1 cellular context compared by ENCODE assay signal in genomic region chr3:55647086-55647485, GRCh38.
TF ChIP-seq lines count a peak whose summit lies in the region.

No MANE protein-coding gene starts in this region.

TF ChIP-seq in GM23338, 12 proteins besides CTCF, POLR2A, EP300 and RAD21 (continued from another document):
- no peak for TF ChIP-seq ZNF462 (CRISPR knock-in tag; IDR thresholded peaks at IDR 0.05)
- TF ChIP-seq CREB1 (CRISPR knock-in tag; IDR thresholded peaks at IDR 0.05; ENCODE audit: low read depth): no peak
- TF ChIP-seq POLR2AphosphoS5 (IDR thresholded peaks at IDR 0.05; ENCODE audit: low read depth): no peak
